ENCODE assay signal across 1 cellular context in genomic region chr7:44624306-44624705, GRCh38.
TF ChIP-seq lines count a peak whose summit lies in the region.

No MANE protein-coding gene starts in this region.

TF ChIP-seq in GM12878, 131 proteins besides CTCF, POLR2A, EP300 and RAD21:
- TF ChIP-seq EZH2 (IDR thresholded peaks at IDR 0.05; ENCODE audit: borderline replicate concordance, control insufficient read depth, low read depth, low read length), result no peak
- no peak for TF ChIP-seq CREM (IDR thresholded peaks at IDR 0.05; ENCODE audit: low read depth)
- TF ChIP-seq, protein P1, sequence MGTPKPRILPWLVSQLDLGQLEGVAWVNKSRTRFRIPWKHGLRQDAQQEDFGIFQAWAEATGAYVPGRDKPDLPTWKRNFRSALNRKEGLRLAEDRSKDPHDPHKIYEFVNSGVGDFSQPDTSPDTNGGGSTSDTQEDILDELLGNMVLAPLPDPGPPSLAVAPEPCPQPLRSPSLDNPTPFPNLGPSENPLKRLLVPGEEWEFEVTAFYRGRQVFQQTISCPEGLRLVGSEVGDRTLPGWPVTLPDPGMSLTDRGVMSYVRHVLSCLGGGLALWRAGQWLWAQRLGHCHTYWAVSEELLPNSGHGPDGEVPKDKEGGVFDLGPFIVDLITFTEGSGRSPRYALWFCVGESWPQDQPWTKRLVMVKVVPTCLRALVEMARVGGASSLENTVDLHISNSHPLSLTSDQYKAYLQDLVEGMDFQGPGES (IDR thresholded peaks at IDR 0.05), result no peak
- no peak for TF ChIP-seq IRF5 (IDR thresholded peaks at IDR 0.05; ENCODE audit: borderline replicate concordance)
- TF ChIP-seq, protein P2, sequence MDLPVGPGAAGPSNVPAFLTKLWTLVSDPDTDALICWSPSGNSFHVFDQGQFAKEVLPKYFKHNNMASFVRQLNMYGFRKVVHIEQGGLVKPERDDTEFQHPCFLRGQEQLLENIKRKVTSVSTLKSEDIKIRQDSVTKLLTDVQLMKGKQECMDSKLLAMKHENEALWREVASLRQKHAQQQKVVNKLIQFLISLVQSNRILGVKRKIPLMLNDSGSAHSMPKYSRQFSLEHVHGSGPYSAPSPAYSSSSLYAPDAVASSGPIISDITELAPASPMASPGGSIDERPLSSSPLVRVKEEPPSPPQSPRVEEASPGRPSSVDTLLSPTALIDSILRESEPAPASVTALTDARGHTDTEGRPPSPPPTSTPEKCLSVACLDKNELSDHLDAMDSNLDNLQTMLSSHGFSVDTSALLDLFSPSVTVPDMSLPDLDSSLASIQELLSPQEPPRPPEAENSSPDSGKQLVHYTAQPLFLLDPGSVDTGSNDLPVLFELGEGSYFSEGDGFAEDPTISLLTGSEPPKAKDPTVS (IDR thresholded peaks at IDR 0.05; ENCODE audit: low read depth, low read length), result no peak
- TF ChIP-seq POU2F2 (IDR thresholded peaks at IDR 0.05; ENCODE audit: borderline replicate concordance, low read depth, low read length), result no peak
- TF ChIP-seq NFXL1 (IDR thresholded peaks at IDR 0.05; ENCODE audit: borderline replicate concordance), result no peak
- TF ChIP-seq CEBPB (IDR thresholded peaks at IDR 0.05; ENCODE audit: borderline replicate concordance in 1 of 2, low read depth in 2 of 2, low read length in 2 of 2), result no peak
- no peak for TF ChIP-seq ZZZ3 (IDR thresholded peaks at IDR 0.05; ENCODE audit: control insufficient read depth, insufficient read length, low read depth)
- no peak for TF ChIP-seq E2F4 (IDR thresholded peaks at IDR 0.05; ENCODE audit: low read depth, low read length)
- no peak for TF ChIP-seq BRCA1 (IDR thresholded peaks at IDR 0.05; ENCODE audit: low read depth, low read length)
- TF ChIP-seq SREBF1 (IDR thresholded peaks at IDR 0.05; ENCODE audit: low read length), result no peak
